Comparison of ENCODE assay signal across 28 cellular contexts in genomic region chr6:13277231-13277630, GRCh38.
"Had no signal": no experiment of that assay in that cellular context is flagged by ENCODE, and none has a peak within 500 bp of the region (broad histone marks: within the 10 kb centered on the region; RNA-seq: fewer than 3 reads in every experiment).

No MANE protein-coding gene starts in this region.

- H3K9me3 Mint-ChIP-seq: activated CD4-positive, alpha-beta T cell treated with anti-CD3 and anti-CD28 coated beads, Interleukin-2, amount 10 ng/mL, durations not matched to agents 7 days and 5 days; activated CD8-positive, alpha-beta T cell treated with anti-CD3 and anti-CD28 coated beads for 36 hours; activated T-helper 1 cell treated with anti-CD3 and anti-CD28 coated beads, Interleukin-12 subunit alpha, Interleukin-12 subunit beta, Interleukin-2, Interleukin-4 antibody, amounts not matched to agents 30 ng/mL and 10 ng/mL and 1 ng/mL, durations not matched to agents 14 hours and 24 hours and 36 hours; central memory CD8-positive, alpha-beta T cell; effector memory CD8-positive, alpha-beta T cell; mesothelial cell of epicardium; natural killer cell; T-helper 2 cell treated with Interferon-gamma antibody and Interleukin-4, amounts not matched to agents 5 μg/mL and 100 μg/mL, for 36 hours had no signal

- H3K4me1 ChIP-seq: adrenal gland, ascending aorta, esophagus squamous epithelium, gastroesophageal sphincter, lower lobe of right lung had no signal

- H3K27ac ChIP-seq: adrenal gland, ascending aorta, brain microvascular endothelial cell, esophagus squamous epithelium, gastroesophageal sphincter, lower lobe of right lung, VCaP had no signal

- H3K9me3 ChIP-seq: adrenal gland, ascending aorta, esophagus squamous epithelium, gastroesophageal sphincter, lower lobe of right lung had no signal

- ATAC-seq: activated CD8-positive, alpha-beta memory T cell treated with anti-CD3 and anti-CD28 coated beads, Interleukin-2, amount 10 ng/mL, durations not matched to agents 7 days and 5 days; activated CD8-positive, alpha-beta T cell treated with anti-CD3 and anti-CD28 coated beads for 36 hours; effector memory CD8-positive, alpha-beta T cell; gastroesophageal sphincter; left colon; lower lobe of right lung; natural killer cell; stimulated activated naive CD8-positive, alpha-beta T cell treated with anti-CD3 and anti-CD28 coated beads, Interleukin-15, Interleukin-2, amounts not matched to agents 100 U/mL and 50 U/mL, for 24 hours had no signal

- H3K27me3 Mint-ChIP-seq: activated CD8-positive, alpha-beta T cell treated with anti-CD3 and anti-CD28 coated beads for 36 hours; activated naive CD8-positive, alpha-beta T cell; central memory CD8-positive, alpha-beta T cell; progenitor cell of endocrine pancreas had no signal

- H3K4me3 ChIP-seq: adrenal gland, ascending aorta, esophagus squamous epithelium, gastroesophageal sphincter, lower lobe of right lung had no signal

- DNase-seq: activated CD4-positive, alpha-beta T cell treated with anti-CD3 and anti-CD28 coated beads, Interleukin-2, amount 10 ng/mL, durations not matched to agents 7 days and 5 days; activated CD4-positive, CD25-positive, alpha-beta regulatory T cell treated with anti-CD3 and anti-CD28 coated beads, Interleukin-2, amount 50 U/mL, for 72 hours; activated CD8-positive, alpha-beta memory T cell treated with anti-CD3 and anti-CD28 coated beads, Interleukin-2, amount 10 ng/mL, durations not matched to agents 7 days and 5 days; activated CD8-positive, alpha-beta T cell treated with anti-CD3 and anti-CD28 coated beads for 36 hours; activated naive CD4-positive, alpha-beta T cell; adrenal gland; brain microvascular endothelial cell; effector memory CD8-positive, alpha-beta T cell; esophagus squamous epithelium; head of caudate nucleus; left colon; lower lobe of right lung; natural killer cell; retina; stimulated activated CD4-positive, alpha-beta T cell treated with anti-CD3 and anti-CD28 coated beads, Interleukin-4, amount 100 ng/mL, for 1 hour; stimulated activated naive CD8-positive, alpha-beta T cell treated with anti-CD3 and anti-CD28 coated beads, Interleukin-15, Interleukin-2, amounts not matched to agents 100 U/mL and 50 U/mL, for 24 hours had no signal

- H3K36me3 Mint-ChIP-seq: activated naive CD8-positive, alpha-beta T cell; mesothelial cell of epicardium; natural killer cell had no signal

- H3K27me3 ChIP-seq: adrenal gland, ascending aorta, brain microvascular endothelial cell, esophagus squamous epithelium, gastroesophageal sphincter had no signal

- FAIRE-seq: colon, endothelial cell of umbilical vein, keratinocyte had no signal

- H3K27ac Mint-ChIP-seq: activated CD4-positive, alpha-beta T cell treated with anti-CD3 and anti-CD28 coated beads, Interleukin-2, amount 10 ng/mL, durations not matched to agents 7 days and 5 days; activated CD8-positive, alpha-beta memory T cell treated with anti-CD3 and anti-CD28 coated beads, Interleukin-2, amount 10 ng/mL, durations not matched to agents 7 days and 5 days; activated CD8-positive, alpha-beta T cell treated with anti-CD3 and anti-CD28 coated beads for 36 hours; activated naive CD8-positive, alpha-beta T cell; activated T-helper 1 cell treated with anti-CD3 and anti-CD28 coated beads, Interleukin-12 subunit alpha, Interleukin-12 subunit beta, Interleukin-2, Interleukin-4 antibody, amounts not matched to agents 30 ng/mL and 10 ng/mL and 1 ng/mL, durations not matched to agents 14 hours and 24 hours and 36 hours; effector memory CD8-positive, alpha-beta T cell; mesothelial cell of epicardium; progenitor cell of endocrine pancreas; T-helper 2 cell treated with Interferon-gamma antibody and Interleukin-4, amounts not matched to agents 5 μg/mL and 100 μg/mL, for 36 hours had no signal

- H3K4me3 Mint-ChIP-seq: activated CD4-positive, alpha-beta T cell treated with anti-CD3 and anti-CD28 coated beads, Interleukin-2, amount 10 ng/mL, durations not matched to agents 7 days and 5 days; activated CD8-positive, alpha-beta memory T cell treated with anti-CD3 and anti-CD28 coated beads, Interleukin-2, amount 10 ng/mL, durations not matched to agents 7 days and 5 days; activated CD8-positive, alpha-beta T cell treated with anti-CD3 and anti-CD28 coated beads for 36 hours; activated naive CD8-positive, alpha-beta T cell; activated T-helper 1 cell treated with anti-CD3 and anti-CD28 coated beads, Interleukin-12 subunit alpha, Interleukin-12 subunit beta, Interleukin-2, Interleukin-4 antibody, amounts not matched to agents 30 ng/mL and 10 ng/mL and 1 ng/mL, durations not matched to agents 14 hours and 24 hours and 36 hours; central memory CD8-positive, alpha-beta T cell; effector memory CD8-positive, alpha-beta T cell; mesothelial cell of epicardium; natural killer cell; T-helper 2 cell treated with Interferon-gamma antibody and Interleukin-4, amounts not matched to agents 5 μg/mL and 100 μg/mL, for 36 hours had no signal

- H3K36me3 ChIP-seq: adrenal gland, brain microvascular endothelial cell, esophagus squamous epithelium had no signal
